17 cellular contexts compared by ENCODE assay signal in genomic region chr10:70337201-70337651, GRCh38. TPM values are rescaled to one million over a fixed set of nuclear protein-coding genes. Genes with fewer than 3 reads are reported as not detected.
DNase-seq lines count a peak whose midpoint lies in the region; ATAC-seq and TF ChIP-seq lines count a peak whose summit lies in the region.
"Had no signal": no experiment of that assay in that cellular context is flagged by ENCODE, and none has a peak within 500 bp of the region (broad histone marks: within the 10 kb centered on the region; RNA-seq: fewer than 3 reads in every experiment).

No MANE protein-coding gene starts in this region.

- no peak overlapping the region for H3K4me3 ChIP-seq in AG04449 (ENCODE audit: low read depth, low read length)
- H3K4me3 ChIP-seq in fibroblast of villous mesenchyme (ENCODE audit: low read depth, low read length), result no peak overlapping the region
- H3K4me3 ChIP-seq in Caco-2 (ENCODE audit: low read depth, low read length), result no peak overlapping the region
- H3K4me3 ChIP-seq: gastroesophageal sphincter had no signal

- no peaks in the 10 kb centered on the region for H3K27me3 ChIP-seq in Caco-2 (replicated peaks; ENCODE audit: control insufficient read depth, insufficient read depth, low read length)
- H3K27me3 ChIP-seq: gastroesophageal sphincter had no signal

- peaks cover 3% of the 10 kb centered on the region for H3K36me3 ChIP-seq in Caco-2 (ENCODE audit: control insufficient read depth, insufficient read depth, low read length)

- H3K9me3 Mint-ChIP-seq in Caco-2 (ENCODE audit: unreplicated experiment), result peaks cover 11% of the 10 kb centered on the region
- no peaks in the 10 kb centered on the region for H3K9me3 Mint-ChIP-seq in effector memory CD8-positive, alpha-beta T cell
- H3K9me3 Mint-ChIP-seq: stimulated activated memory B cell treated with anti-CD40 and anti-IgM and Interleukin-4, amounts not matched to agents 10 μg/mL and 1 μg/mL and 100 μg/mL, for 72 hours had no signal

- DNase-seq in AG04449 (ENCODE audit: low read depth, low spot score) (peak; percentile 26), EL (peak; percentile 26), RPMI7951 (ENCODE audit: low read depth) (peak; percentile 95), fibroblast of villous mesenchyme (ENCODE audit: low read depth) (peak; percentile 36), Caco-2 (no peak), NCI-H2196 treated with DMSO at 0.1 percent for 48 hours (lab: John Stamatoyannopoulos, UW; ENCODE audit: unreplicated experiment) (no peak)
- no peak for DNase-seq in stimulated activated naive CD4-positive, alpha-beta T cell treated with Interleukin-2 at 50 U/mL for 16 hours (lab: John Stamatoyannopoulos, UW)
- no peak for DNase-seq in effector memory CD8-positive, alpha-beta T cell
- DNase-seq: activated CD4-positive, CD25-positive, alpha-beta regulatory T cell; dermis blood vessel endothelial cell; HCEC 1CT; right cardiac atrium; stimulated activated CD4-positive, alpha-beta T cell treated with anti-CD3 and anti-CD28 coated beads, Interleukin-4, amount 100 ng/mL, for 24 hours had no signal

- no TSS peak for BruUV-seq in Caco-2 (replicated peaks; lab: Mats Ljungman, UMichigan)

- H3K4me3 Mint-ChIP-seq in Caco-2 (ENCODE audit: unreplicated experiment), result no peak overlapping the region
- no peak overlapping the region for H3K4me3 Mint-ChIP-seq in effector memory CD8-positive, alpha-beta T cell
- H3K4me3 Mint-ChIP-seq: B cell; stimulated activated memory B cell treated with anti-CD40 and anti-IgM and Interleukin-4, amounts not matched to agents 10 μg/mL and 1 μg/mL and 100 μg/mL, for 72 hours had no signal

- H3K27ac Mint-ChIP-seq in Caco-2 (ENCODE audit: unreplicated experiment), result no peak overlapping the region
- no peak overlapping the region for H3K27ac Mint-ChIP-seq in effector memory CD8-positive, alpha-beta T cell
- H3K27ac Mint-ChIP-seq: B cell; stimulated activated memory B cell treated with anti-CD40 and anti-IgM and Interleukin-4, amounts not matched to agents 10 μg/mL and 1 μg/mL and 100 μg/mL, for 72 hours had no signal

- CTCF ChIA-PET in AG04449 (lab: Yijun Ruan, JAX) (interaction anchor here (0.7 to 2.8 kb wide), 6 partner anchors 10 to 191 kb away, joined by 3 to 11 read pairs (median 3); no protein-coding TSS in a partner anchor), Caco-2 (lab: Charles Lee) (interaction anchor here (1.0 to 1.8 kb wide), 2 partner anchors 12 to 116 kb away, joined by 3 to 6 read pairs; no protein-coding TSS in a partner anchor)

- no peaks in the 10 kb centered on the region for H3K36me3 Mint-ChIP-seq in Caco-2 (ENCODE audit: insufficient read depth, unreplicated experiment)
- H3K36me3 Mint-ChIP-seq in effector memory CD8-positive, alpha-beta T cell (ENCODE audit: insufficient read depth), result peaks cover 7% of the 10 kb centered on the region
- H3K36me3 Mint-ChIP-seq: stimulated activated memory B cell treated with anti-CD40 and anti-IgM and Interleukin-4, amounts not matched to agents 10 μg/mL and 1 μg/mL and 100 μg/mL, for 72 hours had no signal

- no peaks in the 10 kb centered on the region for H3K27me3 Mint-ChIP-seq in Caco-2 (ENCODE audit: insufficient read depth, unreplicated experiment)
- no peaks in the 10 kb centered on the region for H3K27me3 Mint-ChIP-seq in effector memory CD8-positive, alpha-beta T cell

- intact Hi-C loops in Caco-2 (cut with micrococcal nuclease; ENCODE audit: unreplicated experiment), result no loop called here

- POLR2A ChIA-PET in AG04449 (lab: Yijun Ruan, JAX), result no interaction called here
- POLR2A ChIA-PET in Caco-2 (lab: Charles Lee), result no interaction called here

- H3K4me1 Mint-ChIP-seq in Caco-2 (ENCODE audit: low read depth, unreplicated experiment), result no peaks in the 10 kb centered on the region
- H3K4me1 Mint-ChIP-seq in effector memory CD8-positive, alpha-beta T cell (ENCODE audit: low read depth in 2 of 2), result peaks cover 4% of the 10 kb centered on the region in 2 donors

- no peak for ATAC-seq in effector memory CD8-positive, alpha-beta T cell (replicated peaks)
- ATAC-seq: gastroesophageal sphincter; right cardiac atrium; stimulated activated memory B cell treated with anti-CD40 and anti-IgM and Interleukin-4, amounts not matched to agents 10 μg/mL and 1 μg/mL and 100 μg/mL, for 72 hours had no signal

- no peaks in the 10 kb centered on the region for H3K4me1 ChIP-seq in Caco-2

- H3K9me3 ChIP-seq in Caco-2, result peaks cover 15% of the 10 kb centered on the region
- H3K9me3 ChIP-seq: gastroesophageal sphincter had no signal

- TF ChIP-seq CTCF in AG04449 (IDR thresholded peaks at IDR 0.05; ENCODE audit: insufficient read depth, low read length, missing control alignments) (no peak), fibroblast of villous mesenchyme (IDR thresholded peaks at IDR 0.05; ENCODE audit: insufficient read depth, low read depth, low read length) (no peak), Caco-2 (IDR thresholded peaks at IDR 0.05; ENCODE audit: insufficient read depth in 1 of 2, low read depth in 1 of 2, low read length in 1 of 2, severe bottlenecking in 1 of 2, unreplicated experiment in 1 of 2) (no peak)

RNA-seq across cellular contexts. Expression of gene LRRC20, which starts 45.2 kb away (rescaled TPM):
- 4.5 and 5.6 TPM in 2 replicates for total RNA-seq in RPMI7951 (2014; rRNA removed; shearing (Covaris generic))
- total RNA-seq in fibroblast of villous mesenchyme (3.9 and 7.4 TPM in 2 replicates), Caco-2 (2022) (27.1 and 28.1 TPM in 2 replicates)

RNA-seq across cellular contexts. Expression of gene NPFFR1, which starts 53.4 kb away (rescaled TPM):
- not detected in 2 replicates for total RNA-seq in RPMI7951 (2014; rRNA removed; shearing (Covaris generic))
- total RNA-seq in fibroblast of villous mesenchyme (not detected in 2 replicates), Caco-2 (2022) (not detected in 2 replicates)
- total RNA-seq: B cell, dermis blood vessel endothelial cell, HT1080 had no signal

Comparison
In these comparisons a context has a peak if more than half of its experiments do, and no peak if none do; other contexts are left out.
1. DNase-seq: peak in AG04449 (single experiment), EL (single experiment), RPMI7951 (single experiment) and fibroblast of villous mesenchyme (single experiment); none in Caco-2 (0 of 2), stimulated activated naive CD4-positive, alpha-beta T cell treated with Interleukin-2 at 50 U/mL for 16 hours (single experiment), effector memory CD8-positive, alpha-beta T cell (0 of 3) and NCI-H2196 treated with DMSO at 0.1 percent for 48 hours (single experiment).